In the genomic region with DNA sequence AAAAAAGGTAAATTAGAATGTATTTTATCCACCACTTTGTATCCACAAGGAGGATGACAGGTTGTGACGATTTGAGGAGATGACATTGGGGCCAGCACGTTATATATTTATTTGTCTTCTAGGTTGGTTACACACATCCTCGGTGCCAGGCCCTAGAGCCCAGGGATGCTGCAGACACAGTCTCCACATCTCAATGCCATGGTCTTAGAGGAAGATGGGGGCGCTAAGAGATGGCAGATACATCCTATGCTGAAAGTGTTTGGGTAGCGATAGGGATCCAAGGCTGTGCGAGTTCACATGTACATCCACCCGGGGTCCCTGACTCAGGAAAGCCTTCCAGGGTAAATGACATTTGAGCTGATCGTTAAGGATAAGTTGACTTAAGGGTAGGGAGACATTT, we compare ENCODE assay signal across 29 cellular contexts.
"Had no signal": no experiment of that assay in that cellular context is flagged by ENCODE, and none has a peak within 500 bp of the region (broad histone marks: within the 10 kb centered on the region; RNA-seq: fewer than 3 reads in every experiment).

No MANE protein-coding gene starts in this region.

- H3K27ac ChIP-seq: neutrophil, ovary, prostate gland, right lobe of liver, sigmoid colon, stomach, thoracic aorta, thyroid gland, tibial nerve, upper lobe of right lung, uterus had no signal

- DNase-seq: naive B cell; naive thymus-derived CD8-positive, alpha-beta T cell; nephron progenitor cell; nucleus accumbens; ovary; retina; right cardiac atrium; right lobe of liver; sigmoid colon; small intestine; stimulated activated CD4-positive, alpha-beta T cell treated with anti-CD3 and anti-CD28 coated beads, Interleukin-15, amount 100 ng/mL, for 24 hours; stimulated activated CD4-positive, alpha-beta T cell treated with anti-CD3 and anti-CD28 coated beads, Interleukin-2, amount 100 ng/mL, for 24 hours; stimulated activated CD4-positive, alpha-beta T cell treated with anti-CD3 and anti-CD28 coated beads, Interleukin-2, amount 100 ng/mL, for 48 hours; stimulated activated CD4-positive, alpha-beta T cell treated with anti-CD3 and anti-CD28 coated beads, Interleukin-4, amount 100 ng/mL, for 24 hours; stimulated activated naive B cell treated with anti-CD40 and anti-IgM and Interleukin-4, amounts not matched to agents 10 μg/mL and 1 μg/mL and 100 μg/mL, for 72 hours; stimulated activated naive CD4-positive, alpha-beta T cell treated with Interleukin-2 at 50 U/mL for 16 hours; stomach; thyroid gland; trophoblast cell; upper lobe of right lung; uterus had no signal

- H3K27me3 ChIP-seq: ovary, right lobe of liver, thyroid gland, upper lobe of right lung, uterus had no signal

- H3K4me3 Mint-ChIP-seq: naive B cell; naive thymus-derived CD8-positive, alpha-beta T cell; natural killer cell treated with Interleukin-12 subunit alpha and Interleukin-12 subunit beta and Interleukin-15 and Interleukin-18, amount 100 ng/mL, for 72 hours; nephron progenitor cell; neural crest cell; stimulated activated effector memory CD8-positive, alpha-beta T cell treated with anti-CD3 and anti-CD28 coated beads, Interleukin-12 subunit alpha, Interleukin-12 subunit beta, amount 100 ng/mL, for 72 hours; stimulated activated naive B cell treated with anti-CD40 and anti-IgM and Interleukin-4, amounts not matched to agents 10 μg/mL and 1 μg/mL and 100 μg/mL, for 72 hours; stimulated activated naive CD8-positive, alpha-beta T cell treated with anti-CD3 and anti-CD28 coated beads, Interleukin-15, Interleukin-2, amounts not matched to agents 100 ng/mL and 50 ng/mL, for 24 hours had no signal

- H3K9me3 ChIP-seq: neutrophil, ovary, prostate gland, right lobe of liver, sigmoid colon, stomach, thoracic aorta, thyroid gland, tibial nerve, upper lobe of right lung, uterus had no signal

- H3K4me1 ChIP-seq: prostate gland, right lobe of liver, sigmoid colon, thyroid gland, upper lobe of right lung, uterus had no signal

- H3K36me3 Mint-ChIP-seq: naive B cell; naive thymus-derived CD8-positive, alpha-beta T cell; natural killer cell treated with Interleukin-12 subunit alpha and Interleukin-12 subunit beta and Interleukin-15 and Interleukin-18, amount 100 ng/mL, for 72 hours; stimulated activated effector memory CD8-positive, alpha-beta T cell treated with anti-CD3 and anti-CD28 coated beads, Interleukin-12 subunit alpha, Interleukin-12 subunit beta, amount 100 ng/mL, for 72 hours; stimulated activated naive B cell treated with anti-CD40 and anti-IgM and Interleukin-4, amounts not matched to agents 10 μg/mL and 1 μg/mL and 100 μg/mL, for 72 hours had no signal

- H3K4me1 Mint-ChIP-seq: naive B cell; neural crest cell; stimulated activated effector memory CD8-positive, alpha-beta T cell treated with anti-CD3 and anti-CD28 coated beads, Interleukin-12 subunit alpha, Interleukin-12 subunit beta, amount 100 ng/mL, for 72 hours; stimulated activated naive B cell treated with anti-CD40 and anti-IgM and Interleukin-4, amounts not matched to agents 10 μg/mL and 1 μg/mL and 100 μg/mL, for 72 hours had no signal

- H3K36me3 ChIP-seq: neutrophil, ovary, prostate gland, right lobe of liver, sigmoid colon, stomach, thoracic aorta, thyroid gland, tibial nerve, upper lobe of right lung, uterus had no signal

- H3K4me3 ChIP-seq: ovary, prostate gland, right lobe of liver, sigmoid colon, stomach, thoracic aorta, thyroid gland, tibial nerve, upper lobe of right lung, uterus had no signal

- ATAC-seq: naive thymus-derived CD8-positive, alpha-beta T cell; natural killer cell treated with Interleukin-12 subunit alpha and Interleukin-12 subunit beta and Interleukin-15 and Interleukin-18, amount 100 ng/mL, for 72 hours; right cardiac atrium; right lobe of liver; stimulated activated effector memory CD8-positive, alpha-beta T cell treated with anti-CD3 and anti-CD28 coated beads, Interleukin-12 subunit alpha, Interleukin-12 subunit beta, amount 100 ng/mL, for 72 hours; stimulated activated naive B cell treated with anti-CD40 and anti-IgM and Interleukin-4, amounts not matched to agents 10 μg/mL and 1 μg/mL and 100 μg/mL, for 72 hours; upper lobe of right lung had no signal

- H3K27ac Mint-ChIP-seq: naive thymus-derived CD8-positive, alpha-beta T cell; natural killer cell treated with Interleukin-12 subunit alpha and Interleukin-12 subunit beta and Interleukin-15 and Interleukin-18, amount 100 ng/mL, for 72 hours; nephron progenitor cell; stimulated activated effector memory CD8-positive, alpha-beta T cell treated with anti-CD3 and anti-CD28 coated beads, Interleukin-12 subunit alpha, Interleukin-12 subunit beta, amount 100 ng/mL, for 72 hours; stimulated activated naive B cell treated with anti-CD40 and anti-IgM and Interleukin-4, amounts not matched to agents 10 μg/mL and 1 μg/mL and 100 μg/mL, for 72 hours; stimulated activated naive CD8-positive, alpha-beta T cell treated with anti-CD3 and anti-CD28 coated beads, Interleukin-15, Interleukin-2, amounts not matched to agents 100 ng/mL and 50 ng/mL, for 24 hours had no signal

- H3K9me3 Mint-ChIP-seq: naive B cell; naive thymus-derived CD8-positive, alpha-beta T cell; natural killer cell treated with Interleukin-12 subunit alpha and Interleukin-12 subunit beta and Interleukin-15 and Interleukin-18, amount 100 ng/mL, for 72 hours; nephron progenitor cell; neural crest cell; stimulated activated effector memory CD8-positive, alpha-beta T cell treated with anti-CD3 and anti-CD28 coated beads, Interleukin-12 subunit alpha, Interleukin-12 subunit beta, amount 100 ng/mL, for 72 hours; stimulated activated naive B cell treated with anti-CD40 and anti-IgM and Interleukin-4, amounts not matched to agents 10 μg/mL and 1 μg/mL and 100 μg/mL, for 72 hours; stimulated activated naive CD8-positive, alpha-beta T cell treated with anti-CD3 and anti-CD28 coated beads, Interleukin-15, Interleukin-2, amounts not matched to agents 100 ng/mL and 50 ng/mL, for 24 hours had no signal
